ENCODE assay signal across 25 cellular contexts in genomic region chr11:11545285-11546275, GRCh38.
DNase-seq lines count a peak whose midpoint lies in the region; ATAC-seq lines count a peak whose summit lies in the region.
"Had no signal": no experiment of that assay in that cellular context is flagged by ENCODE, and none has a peak within 500 bp of the region (broad histone marks: within the 10 kb centered on the region; RNA-seq: fewer than 3 reads in every experiment).

No MANE protein-coding gene starts in this region.

- no peak overlapping the region for H3K9ac ChIP-seq in NT2/D1 (ENCODE audit: insufficient read length, low read depth)
- H3K9ac ChIP-seq: BLaER1 had no signal

- H3K27ac ChIP-seq in right cardiac atrium (ENCODE audit: low read length) = peak overlapping the region; percentile 17
- H3K27ac ChIP-seq: BLaER1, brain microvascular endothelial cell, gastroesophageal sphincter, neutrophil, Peyer's patch, right lobe of liver, SJCRH30 had no signal

- H3K27me3 ChIP-seq in right cardiac atrium (ENCODE audit: control insufficient read depth, insufficient read depth) (no peaks in the 10 kb centered on the region), NT2/D1 (ENCODE audit: insufficient read depth, insufficient read length) (no peaks in the 10 kb centered on the region)
- H3K27me3 ChIP-seq: BLaER1, brain microvascular endothelial cell, gastroesophageal sphincter, neutrophil, Peyer's patch, right lobe of liver, SJCRH30 had no signal

- no peaks in the 10 kb centered on the region for H3K36me3 ChIP-seq in NT2/D1 (ENCODE audit: insufficient read depth, insufficient read length, low read length)
- H3K36me3 ChIP-seq: BLaER1, brain microvascular endothelial cell, gastroesophageal sphincter, neutrophil, Peyer's patch, right lobe of liver, SJCRH30 had no signal

- WGBS in right cardiac atrium = 86% methylated on average over 5 of the region's 5 CpGs

- H3K4me3 ChIP-seq in right cardiac atrium (ENCODE audit: low read length) = no peak overlapping the region
- no peak overlapping the region for H3K4me3 ChIP-seq in NT2/D1 (ENCODE audit: insufficient read length, low read depth)
- H3K4me3 ChIP-seq: BLaER1, gastroesophageal sphincter, Peyer's patch, right lobe of liver, SJCRH30 had no signal

- ATAC-seq in right cardiac atrium = peak in 1 of 2 donors; percentile 16
- no peak for ATAC-seq in Right ventricle myocardium inferior
- ATAC-seq: gastroesophageal sphincter, right lobe of liver had no signal

- intact Hi-C loops in right cardiac atrium (cut with DNase I) = no loop called here
- intact Hi-C loops in Right ventricle myocardium inferior (cut with DNase I) = no loop called here

- H3K4me1 ChIP-seq in right cardiac atrium (ENCODE audit: control insufficient read depth, insufficient read depth, low read length) (peaks cover 25% of the 10 kb centered on the region), NT2/D1 (ENCODE audit: insufficient read depth, insufficient read length) (peaks cover 10% of the 10 kb centered on the region)
- H3K4me1 ChIP-seq: BLaER1, Peyer's patch, right lobe of liver, SJCRH30 had no signal

- H3K9me3 ChIP-seq in right cardiac atrium (ENCODE audit: control insufficient read depth, low read length) (no peaks in the 10 kb centered on the region), NT2/D1 (ENCODE audit: insufficient read depth, low read length) (no peaks in the 10 kb centered on the region)
- H3K9me3 ChIP-seq: BLaER1, gastroesophageal sphincter, neutrophil, Peyer's patch, right lobe of liver, SJCRH30 had no signal

- DNase-seq in right cardiac atrium (no peak), Right ventricle myocardium inferior (ENCODE audit: missing footprints) (no peak), NT2/D1 (ENCODE audit: low read depth, low spot score) (peak; percentile 47), iPS-NIHi11 (ENCODE audit: low spot score) (peak; percentile 52), ecto neural progenitor cell (ENCODE audit: low spot score) (no peak), cerebellar nuclear complex (lab: John Stamatoyannopoulos, UW) (no peak), NCI-H345 treated with DMSO at 0.1 percent for 48 hours (lab: John Stamatoyannopoulos, UW; ENCODE audit: unreplicated experiment) (no peak)
- DNase-seq: activated CD4-positive, alpha-beta T cell treated with anti-CD3 and anti-CD28 coated beads for 4 hours; amygdala; brain microvascular endothelial cell; hippocampal formation; KBM-7; midbrain; naive B cell; NCI-H1092; NCI-H1694 treated with DMSO at 0.1 percent for 48 hours; Peyer's patch; posterior cingulate gyrus; right lobe of liver; SJCRH30; stimulated activated CD8-positive, alpha-beta memory T cell treated with anti-CD3 and anti-CD28 coated beads, Interleukin-4, amount 100 ng/mL, for 48 hours; SW 1271 had no signal

Comparison
In these comparisons a context has a peak if more than half of its experiments do, and no peak if none do; other contexts are left out.
1. DNase-seq: peak in NT2/D1 (single experiment) and iPS-NIHi11 (single experiment); none in right cardiac atrium (0 of 3), Right ventricle myocardium inferior (single experiment), ecto neural progenitor cell (single experiment), cerebellar nuclear complex (0 of 2) and NCI-H345 treated with DMSO at 0.1 percent for 48 hours (single experiment).